ENCODE assay signal across 16 cellular contexts in genomic region chr10:11488126-11488525, GRCh38.
"Had no signal": no experiment of that assay in that cellular context is flagged by ENCODE, and none has a peak within 500 bp of the region (broad histone marks: within the 10 kb centered on the region; RNA-seq: fewer than 3 reads in every experiment).

No MANE protein-coding gene starts in this region.

- H3K27me3 ChIP-seq: brain microvascular endothelial cell, foreskin keratinocyte, testis had no signal

- H3K4me3 ChIP-seq: lower lobe of right lung, testis had no signal

- H3K9me3 ChIP-seq: lower lobe of right lung, testis had no signal

- ATAC-seq: foreskin keratinocyte; lower lobe of right lung; stimulated activated naive CD8-positive, alpha-beta T cell treated with anti-CD3 and anti-CD28 coated beads, Interleukin-15, amount 100 ng/mL, for 72 hours; WTC11 had no signal

- DNase-seq: activated CD4-positive, alpha-beta T cell treated with anti-CD3 and anti-CD28 coated beads for 48 hours; activated naive CD4-positive, alpha-beta T cell treated with anti-CD3 and anti-CD28 coated beads, Interleukin-2, amount 10 ng/mL, durations not matched to agents 7 days and 5 days; activated T-cell treated with anti-CD3 and anti-CD28 coated beads for 4 hours; brain microvascular endothelial cell; endodermal cell; foreskin keratinocyte; head of caudate nucleus; lower lobe of right lung; midbrain; naive B cell; retina; stimulated activated CD4-positive, alpha-beta T cell treated with anti-CD3 and anti-CD28 coated beads, Interleukin-15, amount 100 ng/mL, for 24 hours; stimulated activated CD4-positive, alpha-beta T cell treated with anti-CD3 and anti-CD28 coated beads, Interleukin-4, amount 100 ng/mL, for 24 hours; stimulated activated naive CD8-positive, alpha-beta T cell treated with anti-CD3 and anti-CD28 coated beads, Interleukin-15, amount 100 ng/mL, for 72 hours; testis had no signal

- H3K36me3 ChIP-seq: brain microvascular endothelial cell had no signal
